8 cellular contexts compared by ENCODE assay signal in the genomic region with DNA sequence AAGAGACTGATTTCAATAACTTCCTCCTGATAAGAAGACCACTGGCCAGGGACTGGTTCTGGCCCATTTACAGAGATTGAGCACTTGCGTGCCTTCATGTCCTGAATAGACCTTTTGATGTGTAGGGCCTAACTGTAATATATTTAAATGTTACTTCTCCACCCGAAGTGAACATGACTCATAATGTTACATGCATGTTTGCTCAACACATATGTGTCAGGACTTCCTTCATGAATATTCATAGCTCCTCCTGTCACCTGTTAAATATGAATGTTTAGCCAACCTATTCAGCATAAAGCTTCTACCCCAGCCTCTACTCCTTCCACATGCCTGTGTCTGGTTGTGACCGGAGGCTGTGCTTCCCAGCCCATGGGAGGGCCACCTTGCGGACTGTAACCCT.
"Had no signal": no experiment of that assay in that cellular context is flagged by ENCODE, and none has a peak within 500 bp of the region (broad histone marks: within the 10 kb centered on the region; RNA-seq: fewer than 3 reads in every experiment).

No MANE protein-coding gene starts in this region.

- H3K27me3 Mint-ChIP-seq: IgD-negative memory B cell had no signal

- H3K4me3 Mint-ChIP-seq: HFFc6 had no signal

- H3K27ac ChIP-seq: GM23248, HL-60 had no signal

- H3K9ac ChIP-seq: GM23248 had no signal

- FAIRE-seq: HepG2 had no signal

- H3K9me3 ChIP-seq: HAP-1 had no signal

- H3K4me1 Mint-ChIP-seq: IgD-negative memory B cell had no signal

- H3K36me3 Mint-ChIP-seq: IgD-negative memory B cell had no signal

- H3K4me3 ChIP-seq: GM23248, HAP-1 had no signal

- DNase-seq: GM23248, GOT3, H7, HFFc6 had no signal

- H3K36me3 ChIP-seq: HAP-1 had no signal

- H3K4me1 ChIP-seq: HAP-1 had no signal

- H3K27ac Mint-ChIP-seq: HFFc6 had no signal

- H2AFZ ChIP-seq: GM23248 had no signal
